17 cellular contexts compared by ENCODE assay signal in genomic region chr10:58807631-58808024, GRCh38.
DNase-seq lines count a peak whose midpoint lies in the region; ATAC-seq, FAIRE-seq and TF ChIP-seq lines count a peak whose summit lies in the region.
"Had no signal": no experiment of that assay in that cellular context is flagged by ENCODE, and none has a peak within 500 bp of the region (broad histone marks: within the 10 kb centered on the region; RNA-seq: fewer than 3 reads in every experiment).

No MANE protein-coding gene starts in this region.

- H3K4me2 ChIP-seq in astrocyte (ENCODE audit: low read length): no peak overlapping the region

- no peaks in the 10 kb centered on the region for H3K9me3 Mint-ChIP-seq in MCF 10A (ENCODE audit: unreplicated experiment)
- no peaks in the 10 kb centered on the region for H3K9me3 Mint-ChIP-seq in astrocyte (ENCODE audit: unreplicated experiment)
- H3K9me3 Mint-ChIP-seq: dendritic cell treated with granulocyte-macrophage colony-stimulating factor and Interleukin-4, amounts not matched to agents 40 ng/mL and 50 ng/mL, for 4 days had no signal

- TF ChIP-seq CTCF in MCF 10A (IDR thresholded peaks at IDR 0.05; ENCODE audit: unreplicated experiment): no peak
- TF ChIP-seq CTCF in breast epithelium (IDR thresholded peaks at IDR 0.05): no peak
- no peak for TF ChIP-seq CTCF in astrocyte (IDR thresholded peaks at IDR 0.05; ENCODE audit: insufficient read depth, low read depth, low read length)

- H3K4me3 Mint-ChIP-seq in MCF 10A (ENCODE audit: unreplicated experiment) (no peak overlapping the region), astrocyte (ENCODE audit: unreplicated experiment) (no peak overlapping the region)
- H3K4me3 Mint-ChIP-seq: dendritic cell treated with granulocyte-macrophage colony-stimulating factor and Interleukin-4, amounts not matched to agents 40 ng/mL and 50 ng/mL, for 4 days had no signal

- H3K27me3 ChIP-seq in breast epithelium: no peaks in the 10 kb centered on the region
- H3K27me3 ChIP-seq in astrocyte (ENCODE audit: insufficient read depth, low read length): no peaks in the 10 kb centered on the region

- intact Hi-C loops in MCF 10A (cut with micrococcal nuclease) (no loop called here), breast epithelium (cut with DNase I; ENCODE audit: low total_unique reads) (no loop called here), left ventricle myocardium superior (cut with micrococcal nuclease) (no loop called here)

- ATAC-seq in left ventricle myocardium superior (peak; percentile 81), HG02588 (IDR thresholded peaks at IDR 0.05; ENCODE audit: unreplicated experiment) (no peak)

- no peaks in the 10 kb centered on the region for H3K79me2 ChIP-seq in astrocyte (ENCODE audit: insufficient read depth, low read length)

- H3K27ac ChIP-seq in breast epithelium (no peak overlapping the region), astrocyte (ENCODE audit: low read depth, low read length) (no peak overlapping the region)

- H3K9me3 ChIP-seq in breast epithelium (no peaks in the 10 kb centered on the region), astrocyte (ENCODE audit: insufficient read depth, low read depth, low read length) (no peaks in the 10 kb centered on the region)

- POLR2A ChIA-PET in MCF 10A (lab: Yijun Ruan, JAX): interaction anchor here (0.8 kb wide), 1 partner anchor 28 kb away, joined by 3 read pairs; no protein-coding TSS in a partner anchor

- no TSS peak for BruUV-seq in MCF 10A (replicated peaks; lab: Mats Ljungman, UMichigan)

- H3K4me1 Mint-ChIP-seq in MCF 10A (ENCODE audit: insufficient read depth, unreplicated experiment): peaks cover 11% of the 10 kb centered on the region
- peaks cover 5% of the 10 kb centered on the region for H3K4me1 Mint-ChIP-seq in astrocyte (ENCODE audit: low read depth, unreplicated experiment)

- no peaks in the 10 kb centered on the region for H3K27me3 Mint-ChIP-seq in MCF 10A (ENCODE audit: insufficient read depth, unreplicated experiment)
- no peaks in the 10 kb centered on the region for H3K27me3 Mint-ChIP-seq in astrocyte (ENCODE audit: low read depth, unreplicated experiment)
- H3K27me3 Mint-ChIP-seq: dendritic cell treated with granulocyte-macrophage colony-stimulating factor and Interleukin-4, amounts not matched to agents 40 ng/mL and 50 ng/mL, for 4 days had no signal

- no peaks in the 10 kb centered on the region for H3K36me3 ChIP-seq in breast epithelium
- H3K36me3 ChIP-seq in astrocyte (ENCODE audit: insufficient read depth, low read length): peaks cover 10% of the 10 kb centered on the region

- peak overlapping the region; percentile 39 for H3K27ac Mint-ChIP-seq in MCF 10A (ENCODE audit: low read depth, unreplicated experiment)
- no peak overlapping the region for H3K27ac Mint-ChIP-seq in astrocyte (ENCODE audit: unreplicated experiment)
- H3K27ac Mint-ChIP-seq: dendritic cell treated with granulocyte-macrophage colony-stimulating factor and Interleukin-4, amounts not matched to agents 40 ng/mL and 50 ng/mL, for 4 days had no signal

- no peaks in the 10 kb centered on the region for H4K20me1 ChIP-seq in astrocyte (ENCODE audit: insufficient read depth, low read length)

- CTCF ChIA-PET in MCF 10A (lab: Yijun Ruan, JAX): interaction anchor here (0.7 kb wide), 1 partner anchor 94 kb away, joined by 3 read pairs; no protein-coding TSS in a partner anchor

- FAIRE-seq in astrocyte (lab: Jason Lieb, UNC): no peak
- FAIRE-seq: H1, TTC549 had no signal

- no peak for TF ChIP-seq POLR2A in breast epithelium (IDR thresholded peaks at IDR 0.05)

- H3K4me1 ChIP-seq in breast epithelium (no peaks in the 10 kb centered on the region), astrocyte (ENCODE audit: insufficient read depth, low read length) (no peaks in the 10 kb centered on the region)

- H3K4me3 ChIP-seq in breast epithelium: no peak overlapping the region
- no peak overlapping the region for H3K4me3 ChIP-seq in astrocyte (ENCODE audit: insufficient read depth, low read depth, low read length)

- H2AFZ ChIP-seq in astrocyte (ENCODE audit: low read depth, low read length): no peak overlapping the region

- H3K9ac ChIP-seq in astrocyte (ENCODE audit: low read length): no peak overlapping the region

- peaks cover 39% of the 10 kb centered on the region for H3K36me3 Mint-ChIP-seq in MCF 10A (ENCODE audit: insufficient read depth, unreplicated experiment)
- H3K36me3 Mint-ChIP-seq in astrocyte (ENCODE audit: low read depth, unreplicated experiment): peaks cover 15% of the 10 kb centered on the region

- DNase-seq in MCF 10A (ENCODE audit: unreplicated experiment): peak; percentile 63
- DNase-seq in breast epithelium (ENCODE audit: low spot score in 2 of 2): no peak
- DNase-seq in astrocyte (ENCODE audit: low read depth): peak; percentile 32
- DNase-seq in left ventricle myocardium superior: no peak
- peak; percentile 78 for DNase-seq in stromal cell of bone marrow (ENCODE audit: low read depth)
- no peak for DNase-seq in NCI-H1417 treated with DMSO at 0.1 percent for 48 hours (lab: John Stamatoyannopoulos, UW)
- no peak for DNase-seq in inferior parietal cortex (ENCODE audit: extremely low spot score)
- DNase-seq: activated CD8-positive, alpha-beta memory T cell treated with anti-CD3 and anti-CD28 coated beads for 24 hours; DMS 273 treated with DMSO at 0.1 percent for 48 hours; head of caudate nucleus; NCI-H1092; NCI-H524; SHP77 treated with DMSO at 0.1 percent for 48 hours had no signal

Comparison
In these comparisons a context has a peak if more than half of its experiments do, and no peak if none do; other contexts are left out.
1. DNase-seq: peak in MCF 10A (single experiment), astrocyte (single experiment) and stromal cell of bone marrow (single experiment); none in breast epithelium (0 of 2), left ventricle myocardium superior (single experiment), NCI-H1417 treated with DMSO at 0.1 percent for 48 hours (single experiment) and inferior parietal cortex (single experiment).